In the genomic region with DNA sequence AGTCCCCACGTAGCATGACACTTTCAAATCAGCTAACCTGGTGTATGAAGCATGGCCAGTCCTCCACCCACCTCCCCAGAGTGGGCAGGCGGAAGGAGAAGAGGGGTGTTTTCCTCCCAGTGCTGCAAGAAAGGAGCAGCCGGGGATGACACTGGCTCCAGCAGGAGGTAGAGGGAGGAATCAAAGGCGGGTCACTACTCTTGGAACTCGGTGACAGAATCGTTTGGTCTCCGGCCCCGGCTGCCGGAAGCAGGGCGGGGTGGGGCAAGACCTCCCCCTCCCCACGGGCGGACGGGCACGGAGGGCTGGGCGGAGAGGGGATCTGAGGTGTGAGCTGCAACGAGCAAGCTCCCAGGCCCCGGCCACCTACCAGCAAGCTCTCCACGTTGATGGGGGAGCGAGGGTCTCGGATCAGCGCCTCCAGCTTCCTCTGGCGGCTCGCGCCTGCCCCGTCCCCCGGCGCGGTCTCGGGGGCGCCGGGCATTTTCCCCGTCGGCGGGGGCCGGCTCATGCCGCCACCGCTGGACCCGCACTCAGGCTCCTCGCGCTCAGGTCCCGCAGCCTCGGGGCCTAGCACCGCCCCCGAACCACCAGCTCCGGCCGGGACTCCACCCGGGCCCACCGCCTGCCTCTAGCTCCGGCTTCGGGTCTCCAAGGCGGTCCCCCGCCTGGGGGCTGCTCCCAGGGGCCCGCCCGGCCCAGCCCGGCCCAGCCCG, we compare ENCODE assay signal across 1 cellular context.
A peak's percentile ranks its signal among the peaks of the same experiment; 100 is the strongest.
TF ChIP-seq lines count a peak whose summit lies in the region.

No MANE protein-coding gene starts in this region.

TF ChIP-seq in HepG2, 621 proteins besides CTCF, POLR2A, EP300 and RAD21 (continued from another document and continues in another):
- TF ChIP-seq, protein P1, sequence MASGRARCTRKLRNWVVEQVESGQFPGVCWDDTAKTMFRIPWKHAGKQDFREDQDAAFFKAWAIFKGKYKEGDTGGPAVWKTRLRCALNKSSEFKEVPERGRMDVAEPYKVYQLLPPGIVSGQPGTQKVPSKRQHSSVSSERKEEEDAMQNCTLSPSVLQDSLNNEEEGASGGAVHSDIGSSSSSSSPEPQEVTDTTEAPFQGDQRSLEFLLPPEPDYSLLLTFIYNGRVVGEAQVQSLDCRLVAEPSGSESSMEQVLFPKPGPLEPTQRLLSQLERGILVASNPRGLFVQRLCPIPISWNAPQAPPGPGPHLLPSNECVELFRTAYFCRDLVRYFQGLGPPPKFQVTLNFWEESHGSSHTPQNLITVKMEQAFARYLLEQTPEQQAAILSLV (CRISPR knock-in tag; IDR thresholded peaks at IDR 0.05; ENCODE audit: borderline replicate concordance): peak; percentile 84; the same call in 1 of the 2 replicates
- peak; percentile 81 for TF ChIP-seq SPEN (CRISPR knock-in tag; IDR thresholded peaks at IDR 0.05; ENCODE audit: low read depth)
- TF ChIP-seq ZFP36L1 (CRISPR knock-in tag; IDR thresholded peaks at IDR 0.05): no peak
- TF ChIP-seq, protein P2, sequence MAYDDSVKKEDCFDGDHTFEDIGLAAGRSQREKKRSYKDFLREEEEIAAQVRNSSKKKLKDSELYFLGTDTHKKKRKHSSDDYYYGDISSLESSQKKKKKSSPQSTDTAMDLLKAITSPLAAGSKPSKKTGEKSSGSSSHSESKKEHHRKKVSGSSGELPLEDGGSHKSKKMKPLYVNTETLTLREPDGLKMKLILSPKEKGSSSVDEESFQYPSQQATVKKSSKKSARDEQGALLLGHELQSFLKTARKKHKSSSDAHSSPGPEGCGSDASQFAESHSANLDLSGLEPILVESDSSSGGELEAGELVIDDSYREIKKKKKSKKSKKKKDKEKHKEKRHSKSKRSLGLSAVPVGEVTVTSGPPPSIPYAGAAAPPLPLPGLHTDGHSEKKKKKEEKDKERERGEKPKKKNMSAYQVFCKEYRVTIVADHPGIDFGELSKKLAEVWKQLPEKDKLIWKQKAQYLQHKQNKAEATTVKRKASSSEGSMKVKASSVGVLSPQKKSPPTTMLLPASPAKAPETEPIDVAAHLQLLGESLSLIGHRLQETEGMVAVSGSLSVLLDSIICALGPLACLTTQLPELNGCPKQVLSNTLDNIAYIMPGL (CRISPR knock-in tag; IDR thresholded peaks at IDR 0.05; ENCODE audit: borderline replicate concordance in 1 of 2, low read depth in 1 of 2): peak; percentile 70 to 83
- peak; percentile 78 for TF ChIP-seq ZNF430 (CRISPR knock-in tag; IDR thresholded peaks at IDR 0.05)
- TF ChIP-seq PCBP2 (optimal IDR thresholded peaks at IDR 0.05; ENCODE audit: low read depth, low read length, poor library complexity, severe bottlenecking): no peak
- peak; percentile 93 for TF ChIP-seq ZNF746 (CRISPR knock-in tag; IDR thresholded peaks at IDR 0.05)
- TF ChIP-seq ZNF816 (CRISPR knock-in tag; IDR thresholded peaks at IDR 0.05; ENCODE audit: borderline replicate concordance): no peak
- TF ChIP-seq SNAPC2 (CRISPR knock-in tag; IDR thresholded peaks at IDR 0.05): peak; percentile 96
- TF ChIP-seq, protein P3, sequence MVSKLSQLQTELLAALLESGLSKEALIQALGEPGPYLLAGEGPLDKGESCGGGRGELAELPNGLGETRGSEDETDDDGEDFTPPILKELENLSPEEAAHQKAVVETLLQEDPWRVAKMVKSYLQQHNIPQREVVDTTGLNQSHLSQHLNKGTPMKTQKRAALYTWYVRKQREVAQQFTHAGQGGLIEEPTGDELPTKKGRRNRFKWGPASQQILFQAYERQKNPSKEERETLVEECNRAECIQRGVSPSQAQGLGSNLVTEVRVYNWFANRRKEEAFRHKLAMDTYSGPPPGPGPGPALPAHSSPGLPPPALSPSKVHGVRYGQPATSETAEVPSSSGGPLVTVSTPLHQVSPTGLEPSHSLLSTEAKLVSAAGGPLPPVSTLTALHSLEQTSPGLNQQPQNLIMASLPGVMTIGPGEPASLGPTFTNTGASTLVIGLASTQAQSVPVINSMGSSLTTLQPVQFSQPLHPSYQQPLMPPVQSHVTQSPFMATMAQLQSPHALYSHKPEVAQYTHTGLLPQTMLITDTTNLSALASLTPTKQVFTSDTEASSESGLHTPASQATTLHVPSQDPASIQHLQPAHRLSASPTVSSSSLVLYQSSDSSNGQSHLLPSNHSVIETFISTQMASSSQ (IDR thresholded peaks at IDR 0.05; ENCODE audit: low read depth): no peak
- TF ChIP-seq, protein P3 (CRISPR knock-in tag; IDR thresholded peaks at IDR 0.05; ENCODE audit: borderline replicate concordance): peak; percentile 72; the same call in 1 of the 2 replicates
- TF ChIP-seq CBX2 (IDR thresholded peaks at IDR 0.05; ENCODE audit: low read depth, low read length): no peak
- 0 out of 2 replicates have a peak, but pooled peaks have one; percentile 30 for TF ChIP-seq CBX2 (CRISPR knock-in tag; IDR thresholded peaks at IDR 0.05; ENCODE audit: low read depth)
- no peak for TF ChIP-seq PRPF4 (IDR thresholded peaks at IDR 0.05; ENCODE audit: low read depth, low read length, poor library complexity, severe bottlenecking)
- TF ChIP-seq, protein P4, sequence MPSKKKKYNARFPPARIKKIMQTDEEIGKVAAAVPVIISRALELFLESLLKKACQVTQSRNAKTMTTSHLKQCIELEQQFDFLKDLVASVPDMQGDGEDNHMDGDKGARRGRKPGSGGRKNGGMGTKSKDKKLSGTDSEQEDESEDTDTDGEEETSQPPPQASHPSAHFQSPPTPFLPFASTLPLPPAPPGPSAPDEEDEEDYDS (CRISPR knock-in tag; IDR thresholded peaks at IDR 0.05): peak; percentile 89
- no peak for TF ChIP-seq IKZF1 (IDR thresholded peaks at IDR 0.05)
- no peak for TF ChIP-seq ZNF260 (CRISPR knock-in tag; IDR thresholded peaks at IDR 0.05; ENCODE audit: borderline replicate concordance, low read depth)
- TF ChIP-seq KLF13 (CRISPR knock-in tag; IDR thresholded peaks at IDR 0.05): 0 out of 2 replicates have a peak, but pooled peaks have one; percentile 24
- TF ChIP-seq ZFP1 (CRISPR knock-in tag; IDR thresholded peaks at IDR 0.05): 0 out of 2 replicates have a peak, but pooled peaks have one; percentile 18
- no peak for TF ChIP-seq ZNF530 (CRISPR knock-in tag; IDR thresholded peaks at IDR 0.05; ENCODE audit: low read depth)
- no peak for TF ChIP-seq ZNF251 (CRISPR knock-in tag; IDR thresholded peaks at IDR 0.05)
- TF ChIP-seq ZNF589 (CRISPR knock-in tag; conservative IDR thresholded peaks at IDR 0.05): no peak
- no peak for TF ChIP-seq FOXK2 (IDR thresholded peaks at IDR 0.05)
- TF ChIP-seq RAD51 (IDR thresholded peaks at IDR 0.05; ENCODE audit: borderline replicate concordance): no peak
- TF ChIP-seq, protein P5, sequence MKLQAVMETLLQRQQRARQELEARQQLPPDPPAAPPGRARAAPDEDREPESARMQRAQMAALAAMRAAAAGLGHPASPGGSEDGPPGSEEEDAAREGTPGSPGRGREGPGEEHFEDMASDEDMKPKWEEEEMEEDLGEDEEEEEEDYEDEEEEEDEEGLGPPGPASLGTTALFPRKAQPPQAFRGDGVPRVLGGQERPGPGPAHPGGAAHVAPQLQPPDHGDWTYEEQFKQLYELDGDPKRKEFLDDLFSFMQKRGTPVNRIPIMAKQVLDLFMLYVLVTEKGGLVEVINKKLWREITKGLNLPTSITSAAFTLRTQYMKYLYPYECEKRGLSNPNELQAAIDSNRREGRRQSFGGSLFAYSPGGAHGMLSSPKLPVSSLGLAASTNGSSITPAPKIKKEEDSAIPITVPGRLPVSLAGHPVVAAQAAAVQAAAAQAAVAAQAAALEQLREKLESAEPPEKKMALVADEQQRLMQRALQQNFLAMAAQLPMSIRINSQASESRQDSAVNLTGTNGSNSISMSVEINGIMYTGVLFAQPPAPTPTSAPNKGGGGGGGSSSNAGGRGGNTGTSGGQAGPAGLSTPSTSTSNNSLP (IDR thresholded peaks at IDR 0.05; ENCODE audit: low read depth, low read length): no peak
- peak; percentile 30; the same call in 1 of the 2 replicates for TF ChIP-seq ZNF333 (CRISPR knock-in tag; IDR thresholded peaks at IDR 0.05; ENCODE audit: borderline replicate concordance)
- TF ChIP-seq CENPT (CRISPR knock-in tag; IDR thresholded peaks at IDR 0.05; ENCODE audit: low read depth): 0 out of 2 replicates have a peak, but pooled peaks have one; percentile 15
- no peak for TF ChIP-seq ZNF180 (CRISPR knock-in tag; IDR thresholded peaks at IDR 0.05; ENCODE audit: borderline replicate concordance, low read depth)
- peak; percentile 94 for TF ChIP-seq SIN3A (IDR thresholded peaks at IDR 0.05; ENCODE audit: borderline replicate concordance, low read depth, low read length)
- TF ChIP-seq, protein P6, sequence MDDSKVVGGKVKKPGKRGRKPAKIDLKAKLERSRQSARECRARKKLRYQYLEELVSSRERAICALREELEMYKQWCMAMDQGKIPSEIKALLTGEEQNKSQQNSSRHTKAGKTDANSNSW (CRISPR knock-in tag; IDR thresholded peaks at IDR 0.05; ENCODE audit: borderline replicate concordance): no peak
- TF ChIP-seq CREM (IDR thresholded peaks at IDR 0.05): 0 out of 2 replicates have a peak, but pooled peaks have one; percentile 23
- no peak for TF ChIP-seq CREM (CRISPR knock-in tag; IDR thresholded peaks at IDR 0.05)
- peak; percentile 78 for TF ChIP-seq RARA (CRISPR knock-in tag; IDR thresholded peaks at IDR 0.05)
- TF ChIP-seq SAP130 (CRISPR knock-in tag; IDR thresholded peaks at IDR 0.05; ENCODE audit: low read depth): peak; percentile 97
- peak; percentile 88 for TF ChIP-seq RXRB (CRISPR knock-in tag; IDR thresholded peaks at IDR 0.05; ENCODE audit: borderline replicate concordance)
- peak; percentile 50; the same call in 1 of the 2 replicates for TF ChIP-seq KDM3A (CRISPR knock-in tag; IDR thresholded peaks at IDR 0.05; ENCODE audit: low read depth)
- no peak for TF ChIP-seq IRX3 (CRISPR knock-in tag; IDR thresholded peaks at IDR 0.05; ENCODE audit: borderline replicate concordance, low read depth)
- peak; percentile 25; the same call in 1 of the 2 replicates for TF ChIP-seq NFYC (CRISPR knock-in tag; IDR thresholded peaks at IDR 0.05)
- TF ChIP-seq, protein P7, sequence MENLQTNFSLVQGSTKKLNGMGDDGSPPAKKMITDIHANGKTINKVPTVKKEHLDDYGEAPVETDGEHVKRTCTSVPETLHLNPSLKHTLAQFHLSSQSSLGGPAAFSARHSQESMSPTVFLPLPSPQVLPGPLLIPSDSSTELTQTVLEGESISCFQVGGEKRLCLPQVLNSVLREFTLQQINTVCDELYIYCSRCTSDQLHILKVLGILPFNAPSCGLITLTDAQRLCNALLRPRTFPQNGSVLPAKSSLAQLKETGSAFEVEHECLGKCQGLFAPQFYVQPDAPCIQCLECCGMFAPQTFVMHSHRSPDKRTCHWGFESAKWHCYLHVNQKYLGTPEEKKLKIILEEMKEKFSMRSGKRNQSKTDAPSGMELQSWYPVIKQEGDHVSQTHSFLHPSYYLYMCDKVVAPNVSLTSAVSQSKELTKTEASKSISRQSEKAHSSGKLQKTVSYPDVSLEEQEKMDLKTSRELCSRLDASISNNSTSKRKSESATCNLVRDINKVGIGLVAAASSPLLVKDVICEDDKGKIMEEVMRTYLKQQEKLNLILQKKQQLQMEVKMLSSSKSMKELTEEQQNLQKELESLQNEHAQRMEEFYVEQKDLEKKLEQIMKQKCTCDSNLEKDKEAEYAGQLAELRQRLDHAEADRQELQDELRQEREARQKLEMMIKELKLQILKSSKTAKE (CRISPR knock-in tag; IDR thresholded peaks at IDR 0.05; ENCODE audit: borderline replicate concordance): peak; percentile 84
- peak; percentile 80 for TF ChIP-seq ZNF263 (CRISPR knock-in tag; IDR thresholded peaks at IDR 0.05)
- TF ChIP-seq ZNF138 (CRISPR knock-in tag; IDR thresholded peaks at IDR 0.05; ENCODE audit: low read depth): peak; percentile 43; the same call in 1 of the 2 replicates
- TF ChIP-seq, protein P8, sequence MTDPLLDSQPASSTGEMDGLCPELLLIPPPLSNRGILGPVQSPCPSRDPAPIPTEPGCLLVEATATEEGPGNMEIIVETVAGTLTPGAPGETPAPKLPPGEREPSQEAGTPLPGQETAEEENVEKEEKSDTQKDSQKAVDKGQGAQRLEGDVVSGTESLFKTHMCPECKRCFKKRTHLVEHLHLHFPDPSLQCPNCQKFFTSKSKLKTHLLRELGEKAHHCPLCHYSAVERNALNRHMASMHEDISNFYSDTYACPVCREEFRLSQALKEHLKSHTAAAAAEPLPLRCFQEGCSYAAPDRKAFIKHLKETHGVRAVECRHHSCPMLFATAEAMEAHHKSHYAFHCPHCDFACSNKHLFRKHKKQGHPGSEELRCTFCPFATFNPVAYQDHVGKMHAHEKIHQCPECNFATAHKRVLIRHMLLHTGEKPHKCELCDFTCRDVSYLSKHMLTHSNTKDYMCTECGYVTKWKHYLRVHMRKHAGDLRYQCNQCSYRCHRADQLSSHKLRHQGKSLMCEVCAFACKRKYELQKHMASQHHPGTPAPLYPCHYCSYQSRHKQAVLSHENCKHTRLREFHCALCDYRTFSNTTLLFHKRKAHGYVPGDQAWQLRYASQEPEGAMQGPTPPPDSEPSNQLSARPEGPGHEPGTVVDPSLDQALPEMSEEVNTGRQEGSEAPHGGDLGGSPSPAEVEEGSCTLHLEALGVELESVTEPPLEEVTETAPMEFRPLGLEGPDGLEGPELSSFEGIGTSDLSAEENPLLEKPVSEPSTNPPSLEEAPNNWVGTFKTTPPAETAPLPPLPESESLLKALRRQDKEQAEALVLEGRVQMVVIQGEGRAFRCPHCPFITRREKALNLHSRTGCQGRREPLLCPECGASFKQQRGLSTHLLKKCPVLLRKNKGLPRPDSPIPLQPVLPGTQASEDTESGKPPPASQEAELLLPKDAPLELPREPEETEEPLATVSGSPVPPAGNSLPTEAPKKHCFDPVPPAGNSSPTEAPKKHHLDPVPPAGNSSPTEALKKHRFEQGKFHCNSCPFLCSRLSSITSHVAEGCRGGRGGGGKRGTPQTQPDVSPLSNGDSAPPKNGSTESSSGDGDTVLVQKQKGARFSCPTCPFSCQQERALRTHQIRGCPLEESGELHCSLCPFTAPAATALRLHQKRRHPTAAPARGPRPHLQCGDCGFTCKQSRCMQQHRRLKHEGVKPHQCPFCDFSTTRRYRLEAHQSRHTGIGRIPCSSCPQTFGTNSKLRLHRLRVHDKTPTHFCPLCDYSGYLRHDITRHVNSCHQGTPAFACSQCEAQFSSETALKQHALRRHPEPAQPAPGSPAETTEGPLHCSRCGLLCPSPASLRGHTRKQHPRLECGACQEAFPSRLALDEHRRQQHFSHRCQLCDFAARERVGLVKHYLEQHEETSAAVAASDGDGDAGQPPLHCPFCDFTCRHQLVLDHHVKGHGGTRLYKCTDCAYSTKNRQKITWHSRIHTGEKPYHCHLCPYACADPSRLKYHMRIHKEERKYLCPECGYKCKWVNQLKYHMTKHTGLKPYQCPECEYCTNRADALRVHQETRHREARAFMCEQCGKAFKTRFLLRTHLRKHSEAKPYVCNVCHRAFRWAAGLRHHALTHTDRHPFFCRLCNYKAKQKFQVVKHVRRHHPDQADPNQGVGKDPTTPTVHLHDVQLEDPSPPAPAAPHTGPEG (CRISPR knock-in tag; IDR thresholded peaks at IDR 0.05): peak; percentile 93
- TF ChIP-seq KLF12 (CRISPR knock-in tag; IDR thresholded peaks at IDR 0.05; ENCODE audit: borderline replicate concordance): 0 out of 2 replicates have a peak, but pooled peaks have one; percentile 56
- peak; percentile 66; the same call in 1 of the 2 replicates for TF ChIP-seq ZNF839 (CRISPR knock-in tag; IDR thresholded peaks at IDR 0.05; ENCODE audit: borderline replicate concordance)
